ENCODE assay signal across 26 cellular contexts in genomic region chr6:12381587-12381986, GRCh38.
DNase-seq lines count a peak whose midpoint lies in the region; ATAC-seq and TF ChIP-seq lines count a peak whose summit lies in the region.
"Had no signal": no experiment of that assay in that cellular context is flagged by ENCODE, and none has a peak within 500 bp of the region (broad histone marks: within the 10 kb centered on the region; RNA-seq: fewer than 3 reads in every experiment).

No MANE protein-coding gene starts in this region.

- no peak for TF ChIP-seq CTCF in cardiac fibroblast (IDR thresholded peaks at IDR 0.05; ENCODE audit: low read depth, low read length)

- H3K36me3 Mint-ChIP-seq in activated naive CD8-positive, alpha-beta T cell treated with anti-CD3 and anti-CD28 coated beads, Interleukin-2, amount 50 U/mL, for 24 hours (ENCODE audit: low read depth) = no peaks in the 10 kb centered on the region
- H3K36me3 Mint-ChIP-seq: activated naive CD4-positive, alpha-beta T cell treated with anti-CD3 and anti-CD28 coated beads, Interleukin-2, amount 50 U/mL, for 24 hours had no signal

- H3K27me3 Mint-ChIP-seq in activated naive CD8-positive, alpha-beta T cell treated with anti-CD3 and anti-CD28 coated beads, Interleukin-2, amount 50 U/mL, for 24 hours = peaks cover 8% of the 10 kb centered on the region

- DNase-seq in NCI-H82 (lab: John Stamatoyannopoulos, UW) (peak; percentile 28), NCI-H82 treated with DMSO at 0.1 percent for 48 hours (lab: John Stamatoyannopoulos, UW; ENCODE audit: unreplicated experiment) (no peak), NCI-H226 (peak; percentile 18), cardiac fibroblast (ENCODE audit: low read depth in 2 of 2) (peak; percentile 7 to 33), renal cortical epithelial cell (ENCODE audit: low read depth) (peak; percentile 50), NCI-H128 (lab: John Stamatoyannopoulos, UW; ENCODE audit: unreplicated experiment) (no peak)
- no peak for DNase-seq in activated naive CD8-positive, alpha-beta T cell treated with anti-CD3 and anti-CD28 coated beads, Interleukin-2, amount 50 U/mL, for 24 hours
- DNase-seq: 8988T; activated CD4-positive, alpha-beta T cell treated with anti-CD3 and anti-CD28 coated beads for 1 hour; activated CD8-positive, alpha-beta T cell treated with anti-CD3 and anti-CD28 coated beads for 36 hours; AML-193; CD4-positive, alpha-beta T cell; cerebellar nuclear complex; head of caudate nucleus; Karpas-422; NCI-H1694; ovary; right cardiac atrium; spleen; transverse colon had no signal

- no peak overlapping the region for H3K4me3 ChIP-seq in cardiac fibroblast (replicated peaks in 1 of 2; ENCODE audit: low read depth in 2 of 2, low read length in 2 of 2)
- H3K4me3 ChIP-seq: ascending aorta, lung, ovary, spleen, transverse colon had no signal

- no peak overlapping the region for H3K27ac Mint-ChIP-seq in activated naive CD8-positive, alpha-beta T cell treated with anti-CD3 and anti-CD28 coated beads, Interleukin-2, amount 50 U/mL, for 24 hours
- H3K27ac Mint-ChIP-seq: activated CD8-positive, alpha-beta T cell treated with anti-CD3 and anti-CD28 coated beads for 36 hours; activated naive CD4-positive, alpha-beta T cell treated with anti-CD3 and anti-CD28 coated beads, Interleukin-2, amount 50 U/mL, for 24 hours; activated T-helper 2 cell treated with anti-CD3 and anti-CD28 coated beads, Interferon-gamma antibody, Interleukin-2, Interleukin-4, amounts not matched to agents 10 μg/mL and 5 μg/mL and 100 μg/mL, durations not matched to agents 14 hours and 24 hours and 36 hours; CD4-positive, alpha-beta T cell had no signal

- no peak for ATAC-seq in activated naive CD8-positive, alpha-beta T cell treated with anti-CD3 and anti-CD28 coated beads, Interleukin-2, amount 50 U/mL, for 24 hours
- no peak for ATAC-seq in HG03025 (IDR thresholded peaks at IDR 0.05; ENCODE audit: low FRiP score, unreplicated experiment)
- ATAC-seq: activated CD8-positive, alpha-beta T cell treated with anti-CD3 and anti-CD28 coated beads for 36 hours; HCT116; right cardiac atrium had no signal

- H3K4me3 Mint-ChIP-seq in activated naive CD8-positive, alpha-beta T cell treated with anti-CD3 and anti-CD28 coated beads, Interleukin-2, amount 50 U/mL, for 24 hours = no peak overlapping the region
- H3K4me3 Mint-ChIP-seq: activated CD8-positive, alpha-beta T cell treated with anti-CD3 and anti-CD28 coated beads for 36 hours; activated naive CD4-positive, alpha-beta T cell treated with anti-CD3 and anti-CD28 coated beads, Interleukin-2, amount 50 U/mL, for 24 hours; CD4-positive, alpha-beta T cell had no signal

- H3K9me3 Mint-ChIP-seq in activated naive CD8-positive, alpha-beta T cell treated with anti-CD3 and anti-CD28 coated beads, Interleukin-2, amount 50 U/mL, for 24 hours = no peaks in the 10 kb centered on the region
- H3K9me3 Mint-ChIP-seq: activated CD8-positive, alpha-beta T cell treated with anti-CD3 and anti-CD28 coated beads for 36 hours; activated naive CD4-positive, alpha-beta T cell treated with anti-CD3 and anti-CD28 coated beads, Interleukin-2, amount 50 U/mL, for 24 hours; activated T-helper 2 cell treated with anti-CD3 and anti-CD28 coated beads, Interferon-gamma antibody, Interleukin-2, Interleukin-4, amounts not matched to agents 10 μg/mL and 5 μg/mL and 100 μg/mL, durations not matched to agents 14 hours and 24 hours and 36 hours; CD4-positive, alpha-beta T cell had no signal

- H3K4me1 Mint-ChIP-seq in activated naive CD8-positive, alpha-beta T cell treated with anti-CD3 and anti-CD28 coated beads, Interleukin-2, amount 50 U/mL, for 24 hours = no peaks in the 10 kb centered on the region
- H3K4me1 Mint-ChIP-seq: activated naive CD4-positive, alpha-beta T cell treated with anti-CD3 and anti-CD28 coated beads, Interleukin-2, amount 50 U/mL, for 24 hours had no signal

Comparison
In these comparisons a context has a peak if more than half of its experiments do, and no peak if none do; other contexts are left out.
1. DNase-seq: peak in NCI-H82 (single experiment), NCI-H226 (single experiment), cardiac fibroblast (2 of 2) and renal cortical epithelial cell (single experiment); none in NCI-H82 treated with DMSO at 0.1 percent for 48 hours (single experiment), NCI-H128 (single experiment) and activated naive CD8-positive, alpha-beta T cell treated with anti-CD3 and anti-CD28 coated beads, Interleukin-2, amount 50 U/mL, for 24 hours (single experiment).